Comparison of ENCODE assay signal across 8 cellular contexts in the genomic region with DNA sequence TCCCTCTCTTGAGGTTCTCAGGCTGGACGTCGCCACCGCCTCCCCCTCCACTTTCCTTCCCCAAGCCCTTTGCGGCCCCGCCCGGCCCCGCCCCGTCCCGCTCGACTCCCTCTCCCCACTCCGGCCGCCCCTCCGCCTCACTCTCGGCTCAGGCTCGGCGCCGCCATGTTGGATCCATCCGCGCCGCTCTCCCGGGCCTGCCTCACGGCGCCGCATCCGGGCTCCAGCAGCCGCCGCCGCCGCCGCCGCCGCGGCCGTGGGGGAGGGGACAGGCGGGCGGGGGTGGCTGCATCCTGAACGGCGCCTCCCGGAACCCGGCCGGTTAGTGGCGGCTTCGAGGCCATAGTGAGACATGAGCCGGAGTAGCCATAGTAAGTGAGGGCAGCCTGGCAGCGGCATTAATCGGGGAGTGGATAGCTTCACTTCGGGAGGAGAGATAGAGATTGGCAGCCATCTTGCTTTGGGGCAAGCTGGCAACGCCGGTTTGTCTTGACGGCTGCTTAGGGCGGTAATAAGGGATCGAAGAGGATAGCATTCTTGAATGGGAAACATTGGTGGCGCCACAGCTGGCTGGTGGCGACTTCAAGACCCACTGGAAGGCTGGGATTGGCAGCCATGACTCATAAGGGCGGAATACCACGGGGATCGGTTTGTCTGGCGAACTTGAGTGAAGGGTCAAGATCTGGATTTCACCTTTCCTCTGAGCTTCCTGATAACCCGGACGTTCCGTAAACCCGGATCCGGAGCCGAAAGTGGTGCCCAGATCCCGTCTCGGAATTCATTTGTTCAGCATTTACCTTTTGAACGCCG. TPM values are rescaled to one million over a fixed set of nuclear protein-coding genes. Genes with fewer than 3 reads are reported as not detected.
DNase-seq lines count a peak whose midpoint lies in the region; ATAC-seq lines count a peak whose summit lies in the region.

A gene with protein sequence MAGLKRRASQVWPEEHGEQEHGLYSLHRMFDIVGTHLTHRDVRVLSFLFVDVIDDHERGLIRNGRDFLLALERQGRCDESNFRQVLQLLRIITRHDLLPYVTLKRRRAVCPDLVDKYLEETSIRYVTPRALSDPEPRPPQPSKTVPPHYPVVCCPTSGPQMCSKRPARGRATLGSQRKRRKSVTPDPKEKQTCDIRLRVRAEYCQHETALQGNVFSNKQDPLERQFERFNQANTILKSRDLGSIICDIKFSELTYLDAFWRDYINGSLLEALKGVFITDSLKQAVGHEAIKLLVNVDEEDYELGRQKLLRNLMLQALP (minus strand): TSS at position 258 of the 810 bp plus-strand sequence. CDS start 8,205 bp downstream, outside the sequence.

- H3K36me3 Mint-ChIP-seq in activated CD4-positive, alpha-beta T cell treated with anti-CD3 and anti-CD28 coated beads, Interleukin-2, amount 10 ng/mL, durations not matched to agents 7 days and 5 days (ENCODE audit: low read depth): peaks cover 32% of the 10 kb centered on the region

- no peak within 1 kb of the TSS for H3K27ac Mint-ChIP-seq in activated CD4-positive, alpha-beta T cell treated with anti-CD3 and anti-CD28 coated beads, Interleukin-2, amount 10 ng/mL, durations not matched to agents 7 days and 5 days

- CTCF ChIA-PET in activated CD4-positive, alpha-beta T cell treated with anti-CD3 and anti-CD28 coated beads, Interleukin-2, amount 10 ng/mL, durations not matched to agents 7 days and 5 days (lab: Charles Lee): interaction anchor here (0.6 to 1.7 kb wide), 12 partner anchors 11 to 93 kb away, joined by 3 to 7 read pairs (median 5); a partner anchor contains a TSS

- H3K4me1 Mint-ChIP-seq in activated CD4-positive, alpha-beta T cell treated with anti-CD3 and anti-CD28 coated beads, Interleukin-2, amount 10 ng/mL, durations not matched to agents 7 days and 5 days: peaks cover 49% of the 10 kb centered on the region

- no peaks in the 10 kb centered on the region for H3K9me3 Mint-ChIP-seq in activated CD4-positive, alpha-beta T cell treated with anti-CD3 and anti-CD28 coated beads, Interleukin-2, amount 10 ng/mL, durations not matched to agents 7 days and 5 days

- POLR2A ChIA-PET in activated CD4-positive, alpha-beta T cell treated with anti-CD3 and anti-CD28 coated beads, Interleukin-2, amount 10 ng/mL, durations not matched to agents 7 days and 5 days (lab: Charles Lee): interaction anchor here (0.6 kb wide), 1 partner anchor 17 kb away, joined by 3 read pairs; no protein-coding TSS in a partner anchor

- DNase-seq in C1 segment of cervical spinal cord (lab: John Stamatoyannopoulos, UW) (peak; percentile 72 to 98 (median 92)), NCI-H69 (lab: John Stamatoyannopoulos, UW) (peak; percentile 98), cortex of kidney (lab: John Stamatoyannopoulos, UW) (peak; percentile 59), left lobe of liver (ENCODE audit: low spot score) (peak; percentile 94)
- DNase-seq in activated CD4-positive, alpha-beta T cell treated with anti-CD3 and anti-CD28 coated beads, Interleukin-2, amount 10 ng/mL, durations not matched to agents 7 days and 5 days: peak; percentile 93
- peak; percentile 73 to 83 for DNase-seq in stimulated activated CD4-positive, alpha-beta T cell treated with anti-CD3 and anti-CD28 coated beads, Interleukin-2, amount 100 ng/mL, for 48 hours

- ATAC-seq in GM19328 (IDR thresholded peaks at IDR 0.05; ENCODE audit: unreplicated experiment): peak; percentile 91
- peak; percentile 90 for ATAC-seq in HG03520 (IDR thresholded peaks at IDR 0.05; ENCODE audit: unreplicated experiment)
- peak; percentile 92 for ATAC-seq in left lobe of liver

- H3K27me3 Mint-ChIP-seq in activated CD4-positive, alpha-beta T cell treated with anti-CD3 and anti-CD28 coated beads, Interleukin-2, amount 10 ng/mL, durations not matched to agents 7 days and 5 days: no peaks in the 10 kb centered on the region

- H3K4me3 Mint-ChIP-seq in activated CD4-positive, alpha-beta T cell treated with anti-CD3 and anti-CD28 coated beads, Interleukin-2, amount 10 ng/mL, durations not matched to agents 7 days and 5 days: no peak within 1 kb of the TSS

RNA-seq across cellular contexts. Expression of the gene that starts here (rescaled TPM):
- total RNA-seq in activated CD4-positive, alpha-beta T cell treated with anti-CD3 and anti-CD28 coated beads, Interleukin-2, amount 10 ng/mL, durations not matched to agents 7 days and 5 days: 10 to 100 TPM; 39.8 to 43.1 TPM
- total RNA-seq in left lobe of liver: 17.6 TPM

Comparison
In these comparisons a context has a peak if more than half of its experiments do, and no peak if none do; other contexts are left out.
1. Peak in every context shown above with its lines: DNase-seq and ATAC-seq.